ENCODE assay signal across 26 cellular contexts in genomic region chr2:67070826-67071225, GRCh38.
DNase-seq lines count a peak whose midpoint lies in the region; ATAC-seq, FAIRE-seq and TF ChIP-seq lines count a peak whose summit lies in the region.
"Had no signal": no experiment of that assay in that cellular context is flagged by ENCODE, and none has a peak within 500 bp of the region (broad histone marks: within the 10 kb centered on the region; RNA-seq: fewer than 3 reads in every experiment).

No MANE protein-coding gene starts in this region.

- H3K36me3 Mint-ChIP-seq in HFFc6 (ENCODE audit: low read depth) (no peaks in the 10 kb centered on the region), astrocyte (ENCODE audit: low read depth, unreplicated experiment) (no peaks in the 10 kb centered on the region)
- H3K36me3 Mint-ChIP-seq: CD8-positive, alpha-beta T cell had no signal

- no peak for FAIRE-seq in astrocyte (lab: Jason Lieb, UNC)
- FAIRE-seq: A549, D721Med, GM12878, GM12892, GM18507, GM19239 had no signal

- H3K9ac ChIP-seq in astrocyte (ENCODE audit: low read length): no peak overlapping the region
- H3K9ac ChIP-seq: BLaER1 treated with 17β-estradiol and CSF1 and Interleukin-3, amounts not matched to agents 10 nM and 100 nM had no signal

- H3K4me1 ChIP-seq in astrocyte (ENCODE audit: insufficient read depth, low read length) (no peaks in the 10 kb centered on the region), stomach (peaks cover 0 to 2% (median 0%) of the 10 kb centered on the region in 4 donors), ascending aorta (no peaks in the 10 kb centered on the region), tibial nerve (no peaks in the 10 kb centered on the region)
- H3K4me1 ChIP-seq: A549; BLaER1 treated with 17β-estradiol and CSF1 and Interleukin-3, amounts not matched to agents 10 nM and 100 nM; Caco-2 had no signal

- no peak overlapping the region for H2AFZ ChIP-seq in astrocyte (ENCODE audit: low read depth, low read length)

- H3K4me2 ChIP-seq in astrocyte (ENCODE audit: low read length): no peak overlapping the region
- H3K4me2 ChIP-seq: A549; BLaER1 treated with 17β-estradiol and CSF1 and Interleukin-3, amounts not matched to agents 10 nM and 100 nM had no signal

- H3K9me3 ChIP-seq in astrocyte (ENCODE audit: insufficient read depth, low read depth, low read length) (no peaks in the 10 kb centered on the region), stomach (no peaks in the 10 kb centered on the region), ascending aorta (no peaks in the 10 kb centered on the region), tibial nerve (no peaks in the 10 kb centered on the region)
- H3K9me3 ChIP-seq: A549; BLaER1 treated with 17β-estradiol and CSF1 and Interleukin-3, amounts not matched to agents 10 nM and 100 nM; Caco-2 had no signal

- peaks cover 24% of the 10 kb centered on the region for H3K4me1 Mint-ChIP-seq in HFFc6 (ENCODE audit: low read depth)
- H3K4me1 Mint-ChIP-seq in astrocyte (ENCODE audit: low read depth, unreplicated experiment): peaks cover 5% of the 10 kb centered on the region
- H3K4me1 Mint-ChIP-seq: B cell had no signal

- WGBS in stomach, 5 donors: 62 to 83% (median 72%) methylated on average over 1 of the region's 1 CpG
- 28 to 31% methylated on average over 1 of the region's 1 CpG for WGBS in tibial nerve, 2 donors

- H3K79me2 ChIP-seq in astrocyte (ENCODE audit: insufficient read depth, low read length): no peaks in the 10 kb centered on the region

- DNase-seq in AG04449 (ENCODE audit: low read depth, low spot score): peak; percentile 33
- peak; percentile 51 for DNase-seq in EH (ENCODE audit: low read depth)
- DNase-seq in HFFc6: peak; percentile 27
- peak; percentile 49 for DNase-seq in astrocyte (ENCODE audit: low read depth)
- no peak for DNase-seq in stomach
- no peak for DNase-seq in ascending aorta (ENCODE audit: low spot score in 2 of 2)
- no peak for DNase-seq in tibial nerve (ENCODE audit: low spot score in 2 of 2)
- DNase-seq: AML-193; Caco-2; Calu3; CD4-positive, alpha-beta T cell; CD8-positive, alpha-beta T cell; DMS79 treated with DMSO at 0.1 percent for 48 hours; EL; GDM1 had no signal

- H3K27me3 Mint-ChIP-seq in HFFc6 (ENCODE audit: insufficient read depth) (peaks cover 2% of the 10 kb centered on the region; the same call in 1 of the 2 replicates), astrocyte (ENCODE audit: low read depth, unreplicated experiment) (peaks cover 15% of the 10 kb centered on the region)
- H3K27me3 Mint-ChIP-seq: B cell; CD4-positive, alpha-beta T cell had no signal

- no peaks in the 10 kb centered on the region for H4K20me1 ChIP-seq in astrocyte (ENCODE audit: insufficient read depth, low read length)
- H4K20me1 ChIP-seq: BLaER1 treated with 17β-estradiol and CSF1 and Interleukin-3, amounts not matched to agents 10 nM and 100 nM had no signal

- no peak overlapping the region for H3K4me3 Mint-ChIP-seq in HFFc6
- H3K4me3 Mint-ChIP-seq in astrocyte (ENCODE audit: unreplicated experiment): no peak overlapping the region
- H3K4me3 Mint-ChIP-seq: B cell; CD4-positive, alpha-beta T cell; CD8-positive, alpha-beta T cell had no signal

- H3K27ac ChIP-seq in astrocyte (ENCODE audit: low read depth, low read length) (no peak overlapping the region), stomach (no peak overlapping the region), ascending aorta (no peak overlapping the region), tibial nerve (no peak overlapping the region)
- H3K27ac ChIP-seq: 22Rv1; A549; BLaER1 treated with 17β-estradiol and CSF1 and Interleukin-3, amounts not matched to agents 10 nM and 100 nM; C4-2B had no signal

- H3K4me3 ChIP-seq in AG04449 (ENCODE audit: low read depth, low read length) (no peak overlapping the region), astrocyte (ENCODE audit: insufficient read depth, low read depth, low read length) (no peak overlapping the region), stomach (no peak overlapping the region), ascending aorta (no peak overlapping the region), tibial nerve (no peak overlapping the region)
- H3K4me3 ChIP-seq: A549; BLaER1 treated with 17β-estradiol and CSF1 and Interleukin-3, amounts not matched to agents 10 nM and 100 nM; GM12878 had no signal

- ATAC-seq in GM19328 (IDR thresholded peaks at IDR 0.05; ENCODE audit: unreplicated experiment): no peak
- ATAC-seq: A549; CD8-positive, alpha-beta T cell; GM12878 had no signal

- TF ChIP-seq EP300 in stomach (IDR thresholded peaks at IDR 0.05) (no peak), tibial nerve (IDR thresholded peaks at IDR 0.05) (no peak)

- POLR2A ChIA-PET in AG04449 (lab: Yijun Ruan, JAX): no interaction called here

- H3K9me3 Mint-ChIP-seq in HFFc6 (no peaks in the 10 kb centered on the region), astrocyte (ENCODE audit: unreplicated experiment) (peaks cover 3% of the 10 kb centered on the region)

- CTCF ChIA-PET in AG04449 (lab: Yijun Ruan, JAX): no interaction called here

- no peak for TF ChIP-seq CTCF in AG04449 (IDR thresholded peaks at IDR 0.05; ENCODE audit: insufficient read depth, low read length, missing control alignments)
- TF ChIP-seq CTCF in HFFc6 (IDR thresholded peaks at IDR 0.05): no peak
- no peak for TF ChIP-seq CTCF in astrocyte (IDR thresholded peaks at IDR 0.05; ENCODE audit: insufficient read depth, low read depth, low read length)
- no peak for TF ChIP-seq CTCF in stomach (IDR thresholded peaks at IDR 0.05)
- no peak for TF ChIP-seq CTCF in ascending aorta (IDR thresholded peaks at IDR 0.05)
- no peak for TF ChIP-seq CTCF in tibial nerve (IDR thresholded peaks at IDR 0.05)

- H3K27ac Mint-ChIP-seq in HFFc6 (no peak overlapping the region), astrocyte (ENCODE audit: unreplicated experiment) (no peak overlapping the region)
- H3K27ac Mint-ChIP-seq: B cell; CD4-positive, alpha-beta T cell; CD8-positive, alpha-beta T cell had no signal

- intact Hi-C loops in stomach (cut with DNase I; ENCODE audit: low total_unique reads): no loop called here
- intact Hi-C loops in ascending aorta (cut with DNase I): no loop called here

- no peaks in the 10 kb centered on the region for H3K36me3 ChIP-seq in astrocyte (ENCODE audit: insufficient read depth, low read length)
- no peaks in the 10 kb centered on the region for H3K36me3 ChIP-seq in stomach
- no peaks in the 10 kb centered on the region for H3K36me3 ChIP-seq in ascending aorta
- no peaks in the 10 kb centered on the region for H3K36me3 ChIP-seq in tibial nerve
- H3K36me3 ChIP-seq: BLaER1 treated with 17β-estradiol and CSF1 and Interleukin-3, amounts not matched to agents 10 nM and 100 nM had no signal

- TF ChIP-seq POLR2A in stomach (IDR thresholded peaks at IDR 0.05): no peak
- TF ChIP-seq POLR2A in tibial nerve (IDR thresholded peaks at IDR 0.05): no peak

- no peaks in the 10 kb centered on the region for H3K27me3 ChIP-seq in astrocyte (ENCODE audit: insufficient read depth, low read length)
- H3K27me3 ChIP-seq in stomach: no peaks in the 10 kb centered on the region
- H3K27me3 ChIP-seq in ascending aorta: no peaks in the 10 kb centered on the region
- no peaks in the 10 kb centered on the region for H3K27me3 ChIP-seq in tibial nerve
- H3K27me3 ChIP-seq: BLaER1 treated with 17β-estradiol and CSF1 and Interleukin-3, amounts not matched to agents 10 nM and 100 nM had no signal

Comparison
In these comparisons a context has a peak if more than half of its experiments do, and no peak if none do; other contexts are left out.
1. DNase-seq: peak in AG04449 (single experiment), EH (single experiment), HFFc6 (single experiment) and astrocyte (single experiment); none in stomach (single experiment), ascending aorta (0 of 2) and tibial nerve (0 of 2).